ENCODE assay signal across 18 cellular contexts in the genomic region with DNA sequence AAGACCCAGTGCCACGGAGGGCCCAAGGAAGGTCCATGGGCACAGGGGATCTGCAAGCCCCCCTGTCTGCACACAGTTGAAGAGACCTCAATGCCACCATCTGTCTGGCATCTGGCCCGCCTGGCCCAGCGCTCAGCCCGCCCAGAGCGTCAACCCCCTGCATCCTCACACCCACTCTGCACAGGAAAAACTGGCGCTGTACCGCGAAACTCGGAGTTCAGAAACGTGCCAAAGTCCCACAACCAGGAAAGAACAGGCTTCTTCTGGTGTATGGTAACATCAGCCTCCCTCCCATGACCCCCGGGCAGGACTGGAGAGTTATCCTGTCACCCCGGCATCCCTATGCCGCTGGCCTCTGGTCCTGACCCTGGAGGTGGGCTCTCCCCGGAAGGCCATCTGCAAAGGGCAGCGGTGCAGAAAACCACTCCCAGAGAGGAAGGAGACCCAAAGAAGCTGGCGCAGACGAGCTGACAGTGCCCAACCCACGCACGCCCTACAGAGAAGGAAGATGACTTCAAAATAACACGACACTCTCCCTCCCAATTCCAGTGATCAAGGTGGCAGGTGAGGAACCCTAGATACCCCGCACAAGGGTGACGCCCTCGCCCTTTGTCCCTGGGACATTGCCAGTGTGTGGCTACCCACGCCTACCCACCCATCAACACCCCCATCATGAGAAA. TPM values are rescaled to one million over a fixed set of nuclear protein-coding genes. Genes with fewer than 3 reads are reported as not detected.
DNase-seq lines count a peak whose midpoint lies in the region; ATAC-seq, FAIRE-seq and TF ChIP-seq lines count a peak whose summit lies in the region.
"Had no signal": no experiment of that assay in that cellular context is flagged by ENCODE, and none has a peak within 500 bp of the region (broad histone marks: within the 10 kb centered on the region; RNA-seq: fewer than 3 reads in every experiment).

No MANE protein-coding gene starts in this region.

- TF ChIP-seq CTCF in BE2C (IDR thresholded peaks at IDR 0.05; ENCODE audit: low read depth, low read length), result no peak
- TF ChIP-seq CTCF in colonic mucosa (IDR thresholded peaks at IDR 0.05), result no peak
- no peak for TF ChIP-seq CTCF in neural crest cell (conservative IDR thresholded peaks at IDR 0.05)

- no peak overlapping the region for H3K27ac ChIP-seq in colonic mucosa
- H3K27ac ChIP-seq: esophagus muscularis mucosa, ovary, WERI-Rb-1 had no signal

- intact Hi-C loops in colonic mucosa (cut with DNase I), result no loop called here

- peaks cover 9% of the 10 kb centered on the region; the same call in 1 of the 2 replicates for H3K36me3 ChIP-seq in BE2C
- no peaks in the 10 kb centered on the region for H3K36me3 ChIP-seq in colonic mucosa
- H3K36me3 ChIP-seq: esophagus muscularis mucosa, ovary, uterus, WERI-Rb-1 had no signal

- H3K27ac Mint-ChIP-seq in neural crest cell (ENCODE audit: unreplicated experiment), result peak overlapping the region; percentile 84
- H3K27ac Mint-ChIP-seq: activated T-helper 2 cell treated with anti-CD3 and anti-CD28 coated beads, Interferon-gamma antibody, Interleukin-2, Interleukin-4, amounts not matched to agents 10 μg/mL and 5 μg/mL and 100 μg/mL, durations not matched to agents 14 hours and 24 hours and 36 hours; T-cell had no signal

- H3K9me3 ChIP-seq in BE2C (no peaks in the 10 kb centered on the region), colonic mucosa (no peaks in the 10 kb centered on the region)
- H3K9me3 ChIP-seq: esophagus muscularis mucosa, ovary, uterus had no signal

- H3K4me3 Mint-ChIP-seq in neural crest cell, result no peak overlapping the region
- H3K4me3 Mint-ChIP-seq: stimulated activated naive CD8-positive, alpha-beta T cell treated with anti-CD3 and anti-CD28 coated beads, Interleukin-15, amount 100 ng/mL, for 72 hours; T-cell had no signal

- peak; percentile 24 for DNase-seq in BE2C
- no peak for DNase-seq in GM18507 (ENCODE audit: extremely low spot score, insufficient read length, low read depth)
- DNase-seq in colonic mucosa, result peak; percentile 46
- DNase-seq in neural crest cell (ENCODE audit: low read depth, low spot score), result no peak
- DNase-seq in LoVo (ENCODE audit: low spot score), result no peak
- no peak for DNase-seq in stimulated activated CD8-positive, alpha-beta memory T cell treated with anti-CD3 and anti-CD28 coated beads, Interleukin-4, amount 100 ng/mL, for 48 hours
- no peak for DNase-seq in stimulated activated CD4-positive, alpha-beta T cell treated with anti-CD3 and anti-CD28 coated beads, Interleukin-2, amount 100 ng/mL, for 24 hours
- DNase-seq: DMS79; NCI-H1694 treated with DMSO at 0.1 percent for 48 hours; NCI-H526; stimulated activated naive CD8-positive, alpha-beta T cell treated with anti-CD3 and anti-CD28 coated beads, Interleukin-15, amount 100 ng/mL, for 72 hours; T-cell; uterus; WERI-Rb-1 had no signal

- H3K27me3 ChIP-seq in BE2C, result no peaks in the 10 kb centered on the region
- no peaks in the 10 kb centered on the region for H3K27me3 ChIP-seq in colonic mucosa
- H3K27me3 ChIP-seq: esophagus muscularis mucosa, ovary, uterus had no signal

- H3K27me3 Mint-ChIP-seq in neural crest cell (ENCODE audit: low read depth), result no peaks in the 10 kb centered on the region
- H3K27me3 Mint-ChIP-seq: stimulated activated naive CD8-positive, alpha-beta T cell treated with anti-CD3 and anti-CD28 coated beads, Interleukin-15, amount 100 ng/mL, for 72 hours; T-cell had no signal

- FAIRE-seq in GM18507 (lab: Jason Lieb, UNC), result peak; percentile 79

- H3K4me1 Mint-ChIP-seq in neural crest cell, result peaks cover 35% of the 10 kb centered on the region
- H3K4me1 Mint-ChIP-seq: stimulated activated naive CD8-positive, alpha-beta T cell treated with anti-CD3 and anti-CD28 coated beads, Interleukin-15, amount 100 ng/mL, for 72 hours had no signal

- H3K9ac ChIP-seq in colonic mucosa (ENCODE audit: low read depth in 2 of 2, low read length in 2 of 2), result peak overlapping the region in 1 of 2 donors; percentile 26

- no peak overlapping the region for H3K4me3 ChIP-seq in BE2C (ENCODE audit: low read depth, low read length)
- H3K4me3 ChIP-seq in colonic mucosa, result no peak overlapping the region
- H3K4me3 ChIP-seq: esophagus muscularis mucosa, ovary, uterus had no signal

- H3K4me1 ChIP-seq in BE2C (peaks cover 30% of the 10 kb centered on the region), colonic mucosa (peaks cover 22% of the 10 kb centered on the region)

- ATAC-seq in GM18498 (IDR thresholded peaks at IDR 0.05; ENCODE audit: unreplicated experiment), result no peak
- ATAC-seq: stimulated activated naive CD8-positive, alpha-beta T cell treated with anti-CD3 and anti-CD28 coated beads, Interleukin-15, amount 100 ng/mL, for 72 hours; T-cell had no signal

- no peaks in the 10 kb centered on the region for H3K36me3 Mint-ChIP-seq in neural crest cell (ENCODE audit: low read depth)
- H3K36me3 Mint-ChIP-seq: T-cell had no signal

- H3K9me3 Mint-ChIP-seq in neural crest cell, result no peaks in the 10 kb centered on the region
- H3K9me3 Mint-ChIP-seq: activated T-helper 2 cell treated with anti-CD3 and anti-CD28 coated beads, Interferon-gamma antibody, Interleukin-2, Interleukin-4, amounts not matched to agents 10 μg/mL and 5 μg/mL and 100 μg/mL, durations not matched to agents 14 hours and 24 hours and 36 hours; stimulated activated naive CD8-positive, alpha-beta T cell treated with anti-CD3 and anti-CD28 coated beads, Interleukin-15, amount 100 ng/mL, for 72 hours; T-cell had no signal

RNA-seq across cellular contexts. Expression of gene VAV2, which starts 18.9 kb away (rescaled TPM):
- 28.4 TPM for polyA plus RNA-seq in BE2C (2012; ENCODE audit: insufficient read depth, insufficient read length, low read depth)
- total RNA-seq in colonic mucosa (10 to 100 TPM; 30.7 to 45.1 TPM), neural crest cell (40.6 and 47.0 TPM in 2 replicates)

RNA-seq across cellular contexts. Expression of gene BRD3OS, which starts 52.0 kb away (rescaled TPM):
- polyA plus RNA-seq in BE2C (2012; ENCODE audit: insufficient read depth, insufficient read length, low read depth), result 108 TPM
- total RNA-seq in colonic mucosa (1 to 10 TPM; 5.2 to 6.9 TPM), neural crest cell (25.9 and 30.7 TPM in 2 replicates)

Comparison
In these comparisons a context has a peak if more than half of its experiments do, and no peak if none do; other contexts are left out.
1. DNase-seq: peak in BE2C (single experiment) and colonic mucosa (single experiment); none in GM18507 (single experiment), neural crest cell (single experiment), LoVo (single experiment), stimulated activated CD8-positive, alpha-beta memory T cell treated with anti-CD3 and anti-CD28 coated beads, Interleukin-4, amount 100 ng/mL, for 48 hours (single experiment) and stimulated activated CD4-positive, alpha-beta T cell treated with anti-CD3 and anti-CD28 coated beads, Interleukin-2, amount 100 ng/mL, for 24 hours (0 of 2).